In the genomic region with DNA sequence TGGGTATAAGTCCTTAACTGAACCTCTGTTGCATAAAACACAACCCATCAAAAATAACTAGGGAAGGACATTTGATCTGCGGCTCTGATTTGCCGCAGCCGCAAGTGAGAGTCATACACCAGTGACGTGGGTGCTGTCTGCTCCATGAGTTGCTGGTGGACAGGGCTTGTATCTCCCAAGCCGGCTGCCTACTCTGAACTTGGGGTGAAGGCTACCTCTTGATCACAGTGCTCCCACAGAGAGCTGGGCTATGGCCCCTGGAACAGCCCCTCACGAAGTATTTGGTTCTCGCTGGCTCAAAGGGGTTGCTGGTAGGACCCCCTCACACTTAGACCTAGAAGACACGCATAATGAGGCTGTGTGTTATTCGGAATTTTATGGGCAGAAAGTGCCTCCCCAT, we compare ENCODE assay signal across 38 cellular contexts.
"Had no signal": no experiment of that assay in that cellular context is flagged by ENCODE, and none has a peak within 500 bp of the region (broad histone marks: within the 10 kb centered on the region; RNA-seq: fewer than 3 reads in every experiment).

No MANE protein-coding gene starts in this region.

- H3K27ac ChIP-seq: adrenal gland, ascending aorta, body of pancreas, brain microvascular endothelial cell, breast epithelium, cardiac muscle cell had no signal

- H3K4me3 ChIP-seq: adrenal gland, ascending aorta, body of pancreas, breast epithelium, cardiac muscle cell had no signal

- ATAC-seq: activated naive CD4-positive, alpha-beta T cell treated with anti-CD3 and anti-CD28 coated beads, Interleukin-2, amount 50 U/mL, for 72 hours; activated naive CD8-positive, alpha-beta T cell treated with anti-CD3 and anti-CD28 coated beads, Interleukin-2, amount 50 U/mL, for 24 hours; activated T-cell treated with anti-CD3 and anti-CD28 coated beads, Interleukin-2, amount 50 U/mL, for 4 hours; activated T-cell treated with anti-CD3 and anti-CD28 coated beads, Interleukin-2, amount 50 U/mL, for 72 hours; activated T-helper 17 cell treated with anti-CD3 and anti-CD28 coated beads, Interleukin-2, amount 50 U/mL, for 72 hours; body of pancreas had no signal

- H3K4me1 Mint-ChIP-seq: activated naive CD4-positive, alpha-beta T cell treated with anti-CD3 and anti-CD28 coated beads, Interleukin-2, amount 10 ng/mL, durations not matched to agents 7 days and 5 days; activated naive CD4-positive, alpha-beta T cell treated with anti-CD3 and anti-CD28 coated beads, Interleukin-2, amount 50 U/mL, for 24 hours; activated naive CD8-positive, alpha-beta T cell treated with anti-CD3 and anti-CD28 coated beads for 36 hours; activated naive CD8-positive, alpha-beta T cell treated with anti-CD3 and anti-CD28 coated beads, Interleukin-2, amount 10 ng/mL, durations not matched to agents 7 days and 5 days; activated naive CD8-positive, alpha-beta T cell treated with anti-CD3 and anti-CD28 coated beads, Interleukin-2, amount 50 U/mL, for 24 hours; activated T-helper 17 cell treated with anti-CD3 and anti-CD28 coated beads, Interleukin-2, amount 50 U/mL, for 72 hours had no signal

- H3K36me3 ChIP-seq: adrenal gland, ascending aorta, brain microvascular endothelial cell, breast epithelium, cardiac muscle cell had no signal

- H3K27me3 Mint-ChIP-seq: activated naive CD4-positive, alpha-beta T cell treated with anti-CD3 and anti-CD28 coated beads, Interleukin-2, amount 10 ng/mL, durations not matched to agents 7 days and 5 days; activated naive CD8-positive, alpha-beta T cell treated with anti-CD3 and anti-CD28 coated beads, Interleukin-2, amount 10 ng/mL, durations not matched to agents 7 days and 5 days; activated T-helper 17 cell treated with anti-CD3 and anti-CD28 coated beads, Interleukin-2, amount 50 U/mL, for 72 hours had no signal

- H3K27me3 ChIP-seq: adrenal gland, ascending aorta, brain microvascular endothelial cell had no signal

- DNase-seq: activated effector memory CD4-positive, alpha-beta T cell treated with anti-CD3 and anti-CD28 coated beads, Interleukin-2, amount 50 U/mL, for 16 hours; activated effector memory CD4-positive, alpha-beta T cell treated with Interleukin-2 at 50 U/mL for 16 hours; activated gamma-delta T cell; activated gamma-delta T cell treated with Interleukin-2 at 50 U/mL for 16 hours; activated naive CD4-positive, alpha-beta T cell; activated naive CD4-positive, alpha-beta T cell treated with anti-CD3 and anti-CD28 coated beads for 36 hours; activated naive CD4-positive, alpha-beta T cell treated with anti-CD3 and anti-CD28 coated beads, Interleukin-2, amount 10 ng/mL, durations not matched to agents 7 days and 5 days; activated naive CD4-positive, alpha-beta T cell treated with anti-CD3 and anti-CD28 coated beads, Interleukin-2, amount 50 U/mL, for 16 hours; activated naive CD4-positive, alpha-beta T cell treated with Interleukin-2 at 50 U/mL for 16 hours; activated naive CD8-positive, alpha-beta T cell treated with anti-CD3 and anti-CD28 coated beads for 36 hours; activated naive CD8-positive, alpha-beta T cell treated with anti-CD3 and anti-CD28 coated beads, Interleukin-2, amount 10 ng/mL, durations not matched to agents 7 days and 5 days; activated naive CD8-positive, alpha-beta T cell treated with anti-CD3 and anti-CD28 coated beads, Interleukin-2, amount 50 U/mL, for 24 hours; activated T-cell treated with anti-CD3 and anti-CD28 coated beads, Interleukin-2, amount 50 U/mL, for 1 hour; activated T-cell treated with anti-CD3 and anti-CD28 coated beads, Interleukin-2, amount 50 U/mL, for 24 hours; activated T-cell treated with anti-CD3 and anti-CD28 coated beads, Interleukin-2, amount 50 U/mL, for 4 hours; activated T-cell treated with anti-CD3 and anti-CD28 coated beads, Interleukin-2, amount 50 U/mL, for 48 hours; activated T-cell treated with anti-CD3 and anti-CD28 coated beads, Interleukin-2, amount 50 U/mL, for 72 hours; adrenal gland; amniotic stem cell; amygdala; anterior cingulate cortex; aorta; body of pancreas; brain microvascular endothelial cell; caudate nucleus; central memory CD4-positive, alpha-beta T cell; cerebellar nuclear complex had no signal

- H3K9me3 Mint-ChIP-seq: activated naive CD4-positive, alpha-beta T cell treated with anti-CD3 and anti-CD28 coated beads for 36 hours; activated naive CD4-positive, alpha-beta T cell treated with anti-CD3 and anti-CD28 coated beads, Interleukin-2, amount 50 U/mL, for 24 hours; activated naive CD8-positive, alpha-beta T cell treated with anti-CD3 and anti-CD28 coated beads for 36 hours; activated T-cell treated with anti-CD3 and anti-CD28 coated beads, Interleukin-2, amount 50 U/mL, for 24 hours; activated T-helper 2 cell treated with anti-CD3 and anti-CD28 coated beads, Interferon-gamma antibody, Interleukin-2, Interleukin-4, amounts not matched to agents 10 μg/mL and 5 μg/mL and 100 μg/mL, durations not matched to agents 14 hours and 24 hours and 36 hours; central memory CD8-positive, alpha-beta T cell had no signal

- H3K27ac Mint-ChIP-seq: activated naive CD4-positive, alpha-beta T cell treated with anti-CD3 and anti-CD28 coated beads for 36 hours; activated naive CD4-positive, alpha-beta T cell treated with anti-CD3 and anti-CD28 coated beads, Interleukin-2, amount 10 ng/mL, durations not matched to agents 7 days and 5 days; activated naive CD4-positive, alpha-beta T cell treated with anti-CD3 and anti-CD28 coated beads, Interleukin-2, amount 50 U/mL, for 24 hours; activated naive CD4-positive, alpha-beta T cell treated with anti-CD3 and anti-CD28 coated beads, Interleukin-2, amount 50 U/mL, for 72 hours; activated naive CD8-positive, alpha-beta T cell; activated naive CD8-positive, alpha-beta T cell treated with anti-CD3 and anti-CD28 coated beads for 36 hours; activated naive CD8-positive, alpha-beta T cell treated with anti-CD3 and anti-CD28 coated beads, Interleukin-2, amount 10 ng/mL, durations not matched to agents 7 days and 5 days; activated naive CD8-positive, alpha-beta T cell treated with anti-CD3 and anti-CD28 coated beads, Interleukin-2, amount 50 U/mL, for 24 hours; activated T-cell treated with anti-CD3 and anti-CD28 coated beads, Interleukin-2, amount 50 U/mL, for 24 hours; activated T-cell treated with anti-CD3 and anti-CD28 coated beads, Interleukin-2, amount 50 U/mL, for 72 hours; activated T-helper 1 cell treated with anti-CD3 and anti-CD28 coated beads, Interleukin-12 subunit alpha, Interleukin-12 subunit beta, Interleukin-2, Interleukin-4 antibody, amounts not matched to agents 30 ng/mL and 10 ng/mL and 1 ng/mL, durations not matched to agents 14 hours and 24 hours and 36 hours; activated T-helper 17 cell treated with anti-CD3 and anti-CD28 coated beads, Interleukin-2, amount 50 U/mL, for 72 hours; activated T-helper 2 cell treated with anti-CD3 and anti-CD28 coated beads, Interferon-gamma antibody, Interleukin-2, Interleukin-4, amounts not matched to agents 10 μg/mL and 5 μg/mL and 100 μg/mL, durations not matched to agents 14 hours and 24 hours and 36 hours had no signal

- H3K4me1 ChIP-seq: adrenal gland, ascending aorta, body of pancreas, breast epithelium had no signal

- H3K4me3 Mint-ChIP-seq: activated naive CD4-positive, alpha-beta T cell treated with anti-CD3 and anti-CD28 coated beads for 36 hours; activated naive CD4-positive, alpha-beta T cell treated with anti-CD3 and anti-CD28 coated beads, Interleukin-2, amount 10 ng/mL, durations not matched to agents 7 days and 5 days; activated naive CD4-positive, alpha-beta T cell treated with anti-CD3 and anti-CD28 coated beads, Interleukin-2, amount 50 U/mL, for 24 hours; activated naive CD8-positive, alpha-beta T cell; activated naive CD8-positive, alpha-beta T cell treated with anti-CD3 and anti-CD28 coated beads for 36 hours; activated naive CD8-positive, alpha-beta T cell treated with anti-CD3 and anti-CD28 coated beads, Interleukin-2, amount 10 ng/mL, durations not matched to agents 7 days and 5 days; activated naive CD8-positive, alpha-beta T cell treated with anti-CD3 and anti-CD28 coated beads, Interleukin-2, amount 50 U/mL, for 24 hours; activated T-cell treated with anti-CD3 and anti-CD28 coated beads, Interleukin-2, amount 50 U/mL, for 24 hours; activated T-cell treated with anti-CD3 and anti-CD28 coated beads, Interleukin-2, amount 50 U/mL, for 4 hours; activated T-cell treated with anti-CD3 and anti-CD28 coated beads, Interleukin-2, amount 50 U/mL, for 72 hours; activated T-helper 1 cell treated with anti-CD3 and anti-CD28 coated beads, Interleukin-12 subunit alpha, Interleukin-12 subunit beta, Interleukin-2, Interleukin-4 antibody, amounts not matched to agents 30 ng/mL and 10 ng/mL and 1 ng/mL, durations not matched to agents 14 hours and 24 hours and 36 hours; activated T-helper 17 cell treated with anti-CD3 and anti-CD28 coated beads, Interleukin-2, amount 50 U/mL, for 72 hours; brain; central memory CD8-positive, alpha-beta T cell had no signal

- H3K36me3 Mint-ChIP-seq: activated naive CD4-positive, alpha-beta T cell treated with anti-CD3 and anti-CD28 coated beads, Interleukin-2, amount 10 ng/mL, durations not matched to agents 7 days and 5 days; activated naive CD4-positive, alpha-beta T cell treated with anti-CD3 and anti-CD28 coated beads, Interleukin-2, amount 50 U/mL, for 24 hours; activated naive CD8-positive, alpha-beta T cell; activated naive CD8-positive, alpha-beta T cell treated with anti-CD3 and anti-CD28 coated beads for 36 hours; activated naive CD8-positive, alpha-beta T cell treated with anti-CD3 and anti-CD28 coated beads, Interleukin-2, amount 10 ng/mL, durations not matched to agents 7 days and 5 days; brain had no signal

- H3K9me3 ChIP-seq: adrenal gland, ascending aorta, body of pancreas, breast epithelium had no signal
